Comparison of ENCODE assay signal across 8 cellular contexts in the genomic region with DNA sequence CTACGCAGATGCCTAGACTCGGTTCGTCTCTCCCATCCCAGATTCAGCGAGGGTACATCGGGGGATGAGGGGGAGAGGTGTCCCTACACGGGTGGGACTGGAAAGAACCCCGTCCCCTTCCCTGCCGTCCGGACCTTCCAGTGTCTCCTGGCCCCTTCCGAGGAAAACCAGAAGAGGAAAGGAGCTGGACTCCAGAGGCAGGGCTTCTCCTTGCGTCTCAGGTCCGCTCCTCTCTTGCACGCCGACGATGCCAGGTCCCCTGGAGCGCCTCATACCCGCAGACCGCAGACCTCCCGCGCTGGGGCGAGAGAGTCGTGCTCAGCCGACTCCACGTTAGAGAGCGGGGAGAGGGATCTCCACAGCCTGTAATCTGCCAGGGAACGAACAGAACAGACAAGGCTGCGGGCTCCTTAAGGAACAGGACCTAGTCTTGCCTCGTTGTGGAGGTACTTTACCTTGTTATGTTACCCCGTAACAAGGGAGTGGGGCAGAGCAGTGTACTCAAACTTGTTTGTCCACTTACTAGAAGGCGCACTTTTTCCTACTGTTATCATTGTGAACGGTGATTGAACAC. TPM values are rescaled to one million over a fixed set of nuclear protein-coding genes. Genes with fewer than 3 reads are reported as not detected.
DNase-seq lines count a peak whose midpoint lies in the region; ATAC-seq and TF ChIP-seq lines count a peak whose summit lies in the region.

No MANE protein-coding gene starts in this region.

- ATAC-seq in GM19467 (IDR thresholded peaks at IDR 0.05; ENCODE audit: unreplicated experiment) (peak; percentile 2), HG03565 (IDR thresholded peaks at IDR 0.05; ENCODE audit: unreplicated experiment) (no peak)

- no peaks in the 10 kb centered on the region for H3K27me3 Mint-ChIP-seq in CD4-positive, alpha-beta memory T cell

- no peak for TF ChIP-seq CTCF in sigmoid colon (IDR thresholded peaks at IDR 0.05)

- POLR2A ChIA-PET in CD4-positive, alpha-beta memory T cell (lab: Charles Lee; ENCODE audit: partially characterized antibody) = interaction anchor here (0.6 to 2.2 kb wide), 10 partner anchors 11 to 63 kb away, joined by 3 to 10 read pairs (median 3); partner anchors contain the start of gene HILPDA

- peak overlapping the region; percentile 85 for H3K27ac ChIP-seq in CD4-positive, alpha-beta memory T cell (ENCODE audit: low read depth, low read length)
- peak overlapping the region; percentile 91 to 94 (median 94) for H3K27ac ChIP-seq in sigmoid colon

- TF ChIP-seq POLR2A in sigmoid colon (IDR thresholded peaks at IDR 0.05) = peak in 1 of 2 donors; percentile 52

- H3K36me3 Mint-ChIP-seq in CD4-positive, alpha-beta memory T cell = no peaks in the 10 kb centered on the region

- H3K9me3 Mint-ChIP-seq in CD4-positive, alpha-beta memory T cell = no peaks in the 10 kb centered on the region

- no peak for TF ChIP-seq EP300 in sigmoid colon (IDR thresholded peaks at IDR 0.05)

- intact Hi-C loops in CD4-positive, alpha-beta memory T cell (cut with micrococcal nuclease) = loop anchor here (1.0 kb wide), 1 partner anchor 17 kb away; no protein-coding TSS in a partner anchor
- intact Hi-C loops in sigmoid colon (cut with DNase I) = no loop called here

- H3K4me3 Mint-ChIP-seq in CD4-positive, alpha-beta memory T cell = peak overlapping the region; percentile 90 to 96 (median 92)

- DNase-seq in CD4-positive, alpha-beta memory T cell = peak; percentile 48 to 79 (median 55)
- peak; percentile 68 for DNase-seq in HS-5 (ENCODE audit: low read depth)
- DNase-seq in SK-MEL-5 (ENCODE audit: low read depth, low spot score) = peak; percentile 73
- peak; percentile 90 for DNase-seq in amniotic epithelial cell (ENCODE audit: low read depth)
- peak; percentile 84 for DNase-seq in hepatic stellate cell (ENCODE audit: low spot score)
- peak; percentile 85 for DNase-seq in sigmoid colon

- no peaks in the 10 kb centered on the region for H3K36me3 ChIP-seq in CD4-positive, alpha-beta memory T cell (ENCODE audit: insufficient read depth, low read length)
- H3K36me3 ChIP-seq in sigmoid colon = no peaks in the 10 kb centered on the region

- peaks cover 19 to 38% (median 28%) of the 10 kb centered on the region in 4 donors for H3K4me1 Mint-ChIP-seq in CD4-positive, alpha-beta memory T cell

- H3K4me3 ChIP-seq in CD4-positive, alpha-beta memory T cell (ENCODE audit: low read length in 2 of 2) = peak overlapping the region; percentile 68 to 92
- H3K4me3 ChIP-seq in sigmoid colon = peak overlapping the region; percentile 57 to 73 (median 64)

- CTCF ChIA-PET in CD4-positive, alpha-beta memory T cell (lab: Charles Lee; ENCODE audit: partially characterized antibody) = interaction anchor here (0.6 to 17.7 kb wide), 6 partner anchors 9 to 51 kb away, joined by 3 to 475 read pairs (median 11); no protein-coding TSS in a partner anchor

- H3K27me3 ChIP-seq in CD4-positive, alpha-beta memory T cell (ENCODE audit: insufficient read depth, low read length) = no peaks in the 10 kb centered on the region
- H3K27me3 ChIP-seq in sigmoid colon = no peaks in the 10 kb centered on the region

- H3K27ac Mint-ChIP-seq in CD4-positive, alpha-beta memory T cell = peak overlapping the region; percentile 85 to 95 (median 91)

- 1% methylated on average over 31 of the region's 31 CpGs for WGBS in sigmoid colon, 2 donors

- no peaks in the 10 kb centered on the region for H3K9me3 ChIP-seq in CD4-positive, alpha-beta memory T cell (ENCODE audit: control insufficient read depth in 1 of 2, low read length in 2 of 2)
- no peaks in the 10 kb centered on the region for H3K9me3 ChIP-seq in sigmoid colon

- peaks cover 40% of the 10 kb centered on the region for H3K4me1 ChIP-seq in CD4-positive, alpha-beta memory T cell (ENCODE audit: insufficient read depth, low read length)
- H3K4me1 ChIP-seq in sigmoid colon = peaks cover 0 to 43% (median 34%) of the 10 kb centered on the region in 4 donors

- in situ Hi-C loops in SK-MEL-5 (cut with HindIII; ENCODE audit: low pct_unique_long_range_greater_than_20kb, low sequenced_read_pairs) = no loop called here

RNA-seq across cellular contexts. Expression of gene IMPDH1, which starts 0.4 kb away (rescaled TPM):
- total RNA-seq in CD4-positive, alpha-beta memory T cell = 10 to 100 TPM; 48.0 to 49.4 TPM
- 10 to 100 TPM; 43.0 to 55.9 TPM for polyA plus RNA-seq in CD4-positive, alpha-beta memory T cell
- total RNA-seq in SK-MEL-5 (2014; rRNA removed; shearing (Covaris generic)) = 64.3 and 68.3 TPM in 2 replicates
- polyA plus RNA-seq in SK-MEL-5 (2015; cell fraction: cytosol; rRNA removed) = 110 and 121 TPM in 2 replicates
- polyA plus RNA-seq in SK-MEL-5 (2015; cell fraction: nucleus; rRNA removed) = 112 and 130 TPM in 2 replicates
- total RNA-seq in sigmoid colon = 10 to 100 TPM; 23.5 to 36.3 (median 28.7) TPM
- polyA plus RNA-seq in sigmoid colon = 10 to 100 TPM; 16.6 to 39.7 (median 16.8) TPM

RNA-seq across cellular contexts. Expression of gene HILPDA, which starts 45.5 kb away (rescaled TPM):
- total RNA-seq in CD4-positive, alpha-beta memory T cell = 1 to 10 TPM; 3.4 to 4.5 TPM
- polyA plus RNA-seq in CD4-positive, alpha-beta memory T cell = 1 to 10 TPM; 2.4 to 3.7 TPM
- total RNA-seq in SK-MEL-5 (2014; rRNA removed; shearing (Covaris generic)) = 15.6 and 18.6 TPM in 2 replicates
- 18.2 and 20.4 TPM in 2 replicates for polyA plus RNA-seq in SK-MEL-5 (2015; cell fraction: cytosol; rRNA removed)
- 13.2 and 20.1 TPM in 2 replicates for polyA plus RNA-seq in SK-MEL-5 (2015; cell fraction: nucleus; rRNA removed)
- total RNA-seq in sigmoid colon = 10 to 100 TPM; 10.2 to 12.8 (median 11.3) TPM
- polyA plus RNA-seq in sigmoid colon = 10 to 100 TPM in 1 of 3 donors, 1 to 10 TPM in 2; 3.6 to 12.7 (median 3.7) TPM

RNA-seq across cellular contexts. Expression of gene PRRT4, which starts 48.7 kb away (rescaled TPM):
- under 1 TPM; 0.52 to 0.58 TPM for total RNA-seq in CD4-positive, alpha-beta memory T cell
- under 1 TPM; 0.11 to 0.16 TPM for polyA plus RNA-seq in CD4-positive, alpha-beta memory T cell
- total RNA-seq in SK-MEL-5 (2014; rRNA removed; shearing (Covaris generic)) = 0.37 and 0.85 TPM in 2 replicates
- 3.1 and 4.1 TPM in 2 replicates for polyA plus RNA-seq in SK-MEL-5 (2015; cell fraction: cytosol; rRNA removed)
- polyA plus RNA-seq in SK-MEL-5 (2015; cell fraction: nucleus; rRNA removed) = 10.4 and 19.5 TPM in 2 replicates
- 1 to 10 TPM in 1 of 4 donors, under 1 TPM in 3; 0.27 to 1.1 (median 0.83) TPM for total RNA-seq in sigmoid colon
- under 1 TPM in 1 of 3 donors, not detected in 2; 0.96 TPM for polyA plus RNA-seq in sigmoid colon
